ENCODE assay signal across 9 cellular contexts in the genomic region with DNA sequence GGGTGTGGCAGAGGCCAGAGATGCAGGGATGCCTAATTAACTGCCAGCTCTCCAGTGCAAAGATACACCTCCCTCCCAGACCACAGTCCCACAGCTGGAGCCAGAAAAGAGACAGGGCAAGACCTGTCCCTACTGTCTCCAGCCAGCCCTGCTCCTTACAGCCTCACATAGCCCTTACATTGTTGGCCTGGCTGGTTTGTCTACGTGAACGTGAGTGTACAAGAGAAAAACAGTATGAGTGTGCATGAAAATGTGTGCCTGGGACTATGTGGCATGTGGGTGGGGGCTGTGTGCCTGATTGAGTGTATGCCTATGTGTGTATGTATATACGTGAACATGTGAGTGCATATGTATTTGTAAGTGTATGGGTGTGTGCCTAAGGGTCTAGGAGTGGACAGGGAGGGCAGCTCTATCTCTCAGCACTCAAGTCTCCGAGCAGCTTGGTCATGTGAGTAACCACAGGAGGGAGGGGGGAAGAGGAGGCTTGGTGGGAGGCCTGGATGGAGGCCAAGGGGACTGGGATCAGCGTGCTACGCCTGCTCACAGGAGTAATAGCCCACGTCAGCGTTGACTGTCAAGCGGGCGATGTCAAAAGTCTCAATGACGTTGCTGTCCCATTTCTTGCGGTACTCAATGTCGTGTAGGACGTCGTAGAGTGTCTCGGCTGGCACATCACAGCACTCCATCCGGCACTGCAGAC. TPM values are rescaled to one million over a fixed set of nuclear protein-coding genes. Genes with fewer than 3 reads are reported as not detected.
DNase-seq lines count a peak whose midpoint lies in the region; ATAC-seq and TF ChIP-seq lines count a peak whose summit lies in the region.
"Had no signal": no experiment of that assay in that cellular context is flagged by ENCODE, and none has a peak within 500 bp of the region (broad histone marks: within the 10 kb centered on the region; RNA-seq: fewer than 3 reads in every experiment).

No MANE protein-coding gene starts in this region.

- no peak overlapping the region for H3K27ac Mint-ChIP-seq in activated T-helper 1 cell treated with anti-CD3 and anti-CD28 coated beads, Interleukin-12 subunit alpha, Interleukin-12 subunit beta, Interleukin-2, Interleukin-4 antibody, amounts not matched to agents 30 ng/mL and 10 ng/mL and 1 ng/mL, durations not matched to agents 14 hours and 24 hours and 36 hours

- peaks cover 6% of the 10 kb centered on the region for H3K4me1 ChIP-seq in HEK293 (ENCODE audit: control insufficient read depth, insufficient read depth, low read length)

- H3K36me3 ChIP-seq in HEK293 (ENCODE audit: control insufficient read depth in 2 of 2, insufficient read depth in 1 of 2, low read length in 2 of 2) = peaks cover 0 to 25% of the 10 kb centered on the region in 2 experiments; a peak in 1 of 3 replicates

- ATAC-seq in GM21447 (IDR thresholded peaks at IDR 0.05; ENCODE audit: unreplicated experiment) (no peak), HG02938 (IDR thresholded peaks at IDR 0.05; ENCODE audit: unreplicated experiment) (no peak)

- CTCF ChIA-PET in HEK293 (lab: Yijun Ruan, JAX) = interaction anchor here (0.6 to 1.0 kb wide), 2 partner anchors 12 to 158 kb away, joined by 3 to 4 read pairs; no protein-coding TSS in a partner anchor

- intact Hi-C loops in activated T-helper 1 cell treated with anti-CD3 and anti-CD28 coated beads, Interleukin-12 subunit alpha, Interleukin-12 subunit beta, Interleukin-2, Interleukin-4 antibody, amounts not matched to agents 30 ng/mL and 10 ng/mL and 1 ng/mL, durations not matched to agents 14 hours and 24 hours and 36 hours (cut with micrococcal nuclease) = no loop called here

- peak; percentile 94 for DNase-seq in fibroblast of pulmonary artery (ENCODE audit: low read depth)
- peak; percentile 86 for DNase-seq in retinal pigment epithelial cell (ENCODE audit: low read depth)
- no peak for DNase-seq in effector CD8-positive, alpha-beta T cell (lab: John Stamatoyannopoulos, UW)
- DNase-seq in activated T-helper 1 cell treated with anti-CD3 and anti-CD28 coated beads, Interleukin-12 subunit alpha, Interleukin-12 subunit beta, Interleukin-2, Interleukin-4 antibody, amounts not matched to agents 30 ng/mL and 10 ng/mL and 1 ng/mL, durations not matched to agents 14 hours and 24 hours and 36 hours (ENCODE audit: low spot score) = no peak
- DNase-seq: naive B cell had no signal

- no peaks in the 10 kb centered on the region for H3K9me3 ChIP-seq in HEK293 (ENCODE audit: control insufficient read depth, insufficient read depth, low read depth, low read length)

- H3K36me3 Mint-ChIP-seq in activated T-helper 1 cell treated with anti-CD3 and anti-CD28 coated beads, Interleukin-12 subunit alpha, Interleukin-12 subunit beta, Interleukin-2, Interleukin-4 antibody, amounts not matched to agents 30 ng/mL and 10 ng/mL and 1 ng/mL, durations not matched to agents 14 hours and 24 hours and 36 hours (ENCODE audit: low read depth) = peaks cover 20% of the 10 kb centered on the region
- H3K36me3 Mint-ChIP-seq: naive B cell had no signal

- TF ChIP-seq CTCF in HEK293 (tag by site-specific recombination; IDR thresholded peaks at IDR 0.05) (no peak), fibroblast of pulmonary artery (IDR thresholded peaks at IDR 0.05; ENCODE audit: low read length, missing control alignments) (no peak), retinal pigment epithelial cell (conservative IDR thresholded peaks at IDR 0.05; ENCODE audit: low read depth, low read length) (no peak)

- H3K9me3 Mint-ChIP-seq in activated T-helper 1 cell treated with anti-CD3 and anti-CD28 coated beads, Interleukin-12 subunit alpha, Interleukin-12 subunit beta, Interleukin-2, Interleukin-4 antibody, amounts not matched to agents 30 ng/mL and 10 ng/mL and 1 ng/mL, durations not matched to agents 14 hours and 24 hours and 36 hours = no peaks in the 10 kb centered on the region
- H3K9me3 Mint-ChIP-seq: naive B cell had no signal

- POLR2A ChIA-PET in HEK293 (lab: Yijun Ruan, JAX) = interaction anchor here (1.1 to 2.0 kb wide), 4 partner anchors 12 to 36 kb away, joined by 3 to 5 read pairs (median 4); a partner anchor contains a TSS

- no peak overlapping the region; the same call in 1 of the 2 replicates for H3K27ac ChIP-seq in HEK293 (ENCODE audit: extremely low read depth, low read depth, low read length)

- H3K27me3 Mint-ChIP-seq in activated T-helper 1 cell treated with anti-CD3 and anti-CD28 coated beads, Interleukin-12 subunit alpha, Interleukin-12 subunit beta, Interleukin-2, Interleukin-4 antibody, amounts not matched to agents 30 ng/mL and 10 ng/mL and 1 ng/mL, durations not matched to agents 14 hours and 24 hours and 36 hours (ENCODE audit: insufficient read depth) = no peaks in the 10 kb centered on the region
- H3K27me3 Mint-ChIP-seq: naive B cell had no signal

- H3K4me3 Mint-ChIP-seq in activated T-helper 1 cell treated with anti-CD3 and anti-CD28 coated beads, Interleukin-12 subunit alpha, Interleukin-12 subunit beta, Interleukin-2, Interleukin-4 antibody, amounts not matched to agents 30 ng/mL and 10 ng/mL and 1 ng/mL, durations not matched to agents 14 hours and 24 hours and 36 hours = no peak overlapping the region

- H3K4me3 ChIP-seq in HEK293 (ENCODE audit: low read depth, low read length) = no peak overlapping the region
- H3K4me3 ChIP-seq in fibroblast of pulmonary artery (replicated peaks; ENCODE audit: low read depth, low read length) = no peak overlapping the region
- no peak overlapping the region for H3K4me3 ChIP-seq in retinal pigment epithelial cell (ENCODE audit: low read length)

- H3K4me1 Mint-ChIP-seq in activated T-helper 1 cell treated with anti-CD3 and anti-CD28 coated beads, Interleukin-12 subunit alpha, Interleukin-12 subunit beta, Interleukin-2, Interleukin-4 antibody, amounts not matched to agents 30 ng/mL and 10 ng/mL and 1 ng/mL, durations not matched to agents 14 hours and 24 hours and 36 hours (ENCODE audit: low read depth) = peaks cover 29% of the 10 kb centered on the region

TF ChIP-seq in PFSK-1, 5 proteins besides CTCF, POLR2A, EP300 and RAD21:
- peak; percentile 52 for TF ChIP-seq FOXP2 (optimal IDR thresholded peaks at IDR 0.05; ENCODE audit: borderline replicate concordance, extremely low read depth, extremely low read length, insufficient read depth)
- TF ChIP-seq SIN3A (IDR thresholded peaks at IDR 0.05; ENCODE audit: borderline replicate concordance, insufficient read depth, low read length) = no peak
- TF ChIP-seq, protein P1, sequence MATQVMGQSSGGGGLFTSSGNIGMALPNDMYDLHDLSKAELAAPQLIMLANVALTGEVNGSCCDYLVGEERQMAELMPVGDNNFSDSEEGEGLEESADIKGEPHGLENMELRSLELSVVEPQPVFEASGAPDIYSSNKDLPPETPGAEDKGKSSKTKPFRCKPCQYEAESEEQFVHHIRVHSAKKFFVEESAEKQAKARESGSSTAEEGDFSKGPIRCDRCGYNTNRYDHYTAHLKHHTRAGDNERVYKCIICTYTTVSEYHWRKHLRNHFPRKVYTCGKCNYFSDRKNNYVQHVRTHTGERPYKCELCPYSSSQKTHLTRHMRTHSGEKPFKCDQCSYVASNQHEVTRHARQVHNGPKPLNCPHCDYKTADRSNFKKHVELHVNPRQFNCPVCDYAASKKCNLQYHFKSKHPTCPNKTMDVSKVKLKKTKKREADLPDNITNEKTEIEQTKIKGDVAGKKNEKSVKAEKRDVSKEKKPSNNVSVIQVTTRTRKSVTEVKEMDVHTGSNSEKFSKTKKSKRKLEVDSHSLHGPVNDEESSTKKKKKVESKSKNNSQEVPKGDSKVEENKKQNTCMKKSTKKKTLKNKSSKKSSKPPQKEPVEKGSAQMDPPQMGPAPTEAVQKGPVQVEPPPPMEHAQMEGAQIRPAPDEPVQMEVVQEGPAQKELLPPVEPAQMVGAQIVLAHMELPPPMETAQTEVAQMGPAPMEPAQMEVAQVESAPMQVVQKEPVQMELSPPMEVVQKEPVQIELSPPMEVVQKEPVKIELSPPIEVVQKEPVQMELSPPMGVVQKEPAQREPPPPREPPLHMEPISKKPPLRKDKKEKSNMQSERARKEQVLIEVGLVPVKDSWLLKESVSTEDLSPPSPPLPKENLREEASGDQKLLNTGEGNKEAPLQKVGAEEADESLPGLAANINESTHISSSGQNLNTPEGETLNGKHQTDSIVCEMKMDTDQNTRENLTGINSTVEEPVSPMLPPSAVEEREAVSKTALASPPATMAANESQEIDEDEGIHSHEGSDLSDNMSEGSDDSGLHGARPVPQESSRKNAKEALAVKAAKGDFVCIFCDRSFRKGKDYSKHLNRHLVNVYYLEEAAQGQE (IDR thresholded peaks at IDR 0.05; ENCODE audit: insufficient read depth in 1 of 2, low read depth in 2 of 2, low read length in 2 of 2) = no peak
- TF ChIP-seq TAF1 (IDR thresholded peaks at IDR 0.05; ENCODE audit: borderline replicate concordance, insufficient read depth, low read length) = no peak
- no peak for TF ChIP-seq POLR2AphosphoS5 (IDR thresholded peaks at IDR 0.05; ENCODE audit: low read depth, low read length)

RNA-seq across cellular contexts. Expression of a gene that starts 6.6 kb away (rescaled TPM):
- 134 TPM for polyA plus RNA-seq in PFSK-1 (2012; ENCODE audit: insufficient read length, low read depth)
- total RNA-seq in activated T-helper 1 cell treated with anti-CD3 and anti-CD28 coated beads, Interleukin-12 subunit alpha, Interleukin-12 subunit beta, Interleukin-2, Interleukin-4 antibody, amounts not matched to agents 30 ng/mL and 10 ng/mL and 1 ng/mL, durations not matched to agents 14 hours and 24 hours and 36 hours = 78.8 and 88.6 TPM in 2 replicates

RNA-seq across cellular contexts. Expression of a gene that starts 35.0 kb away (rescaled TPM):
- polyA plus RNA-seq in PFSK-1 (2012; ENCODE audit: insufficient read length, low read depth) = 76.4 TPM
- total RNA-seq in activated T-helper 1 cell treated with anti-CD3 and anti-CD28 coated beads, Interleukin-12 subunit alpha, Interleukin-12 subunit beta, Interleukin-2, Interleukin-4 antibody, amounts not matched to agents 30 ng/mL and 10 ng/mL and 1 ng/mL, durations not matched to agents 14 hours and 24 hours and 36 hours = 19.8 and 23.9 TPM in 2 replicates

RNA-seq across cellular contexts. Expression of a gene that starts 55.4 kb away (rescaled TPM):
- polyA plus RNA-seq in PFSK-1 (2012; ENCODE audit: insufficient read length, low read depth) = 2.8 TPM
- total RNA-seq in activated T-helper 1 cell treated with anti-CD3 and anti-CD28 coated beads, Interleukin-12 subunit alpha, Interleukin-12 subunit beta, Interleukin-2, Interleukin-4 antibody, amounts not matched to agents 30 ng/mL and 10 ng/mL and 1 ng/mL, durations not matched to agents 14 hours and 24 hours and 36 hours = 69.2 and 71.1 TPM in 2 replicates

Comparison
In these comparisons a context has a peak if more than half of its experiments do, and no peak if none do; other contexts are left out.
1. DNase-seq: peak in fibroblast of pulmonary artery (single experiment) and retinal pigment epithelial cell (single experiment); none in effector CD8-positive, alpha-beta T cell (single experiment) and activated T-helper 1 cell treated with anti-CD3 and anti-CD28 coated beads, Interleukin-12 subunit alpha, Interleukin-12 subunit beta, Interleukin-2, Interleukin-4 antibody, amounts not matched to agents 30 ng/mL and 10 ng/mL and 1 ng/mL, durations not matched to agents 14 hours and 24 hours and 36 hours (single experiment).